Comparison of ENCODE assay signal across 1 cellular context in the genomic region with DNA sequence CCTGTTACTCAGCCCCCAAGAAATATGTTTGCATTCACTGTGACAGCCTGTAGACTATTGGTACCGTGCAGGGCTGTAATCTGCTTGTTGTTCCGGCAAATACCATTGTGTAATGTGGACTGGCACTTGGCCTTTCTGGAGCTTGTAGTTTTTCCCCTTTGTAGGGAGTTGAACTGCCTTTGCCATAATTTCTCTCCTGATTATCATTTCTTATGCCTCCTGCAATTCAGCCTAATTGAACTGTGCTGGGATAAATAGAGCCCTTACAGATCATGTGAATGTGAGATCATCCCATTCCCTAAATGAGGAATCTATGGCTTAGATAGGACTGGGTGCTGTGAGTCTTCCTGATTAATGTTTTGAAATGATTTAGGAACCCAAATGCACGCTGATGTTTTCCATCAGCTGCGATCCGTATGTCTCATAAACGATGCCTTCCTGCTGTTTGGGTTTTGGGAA.
TF ChIP-seq lines count a peak whose summit lies in the region.

No MANE protein-coding gene starts in this region.

TF ChIP-seq in WTC11, 78 proteins besides CTCF, POLR2A, EP300 and RAD21 (continued from another document):
- TF ChIP-seq, protein P1, sequence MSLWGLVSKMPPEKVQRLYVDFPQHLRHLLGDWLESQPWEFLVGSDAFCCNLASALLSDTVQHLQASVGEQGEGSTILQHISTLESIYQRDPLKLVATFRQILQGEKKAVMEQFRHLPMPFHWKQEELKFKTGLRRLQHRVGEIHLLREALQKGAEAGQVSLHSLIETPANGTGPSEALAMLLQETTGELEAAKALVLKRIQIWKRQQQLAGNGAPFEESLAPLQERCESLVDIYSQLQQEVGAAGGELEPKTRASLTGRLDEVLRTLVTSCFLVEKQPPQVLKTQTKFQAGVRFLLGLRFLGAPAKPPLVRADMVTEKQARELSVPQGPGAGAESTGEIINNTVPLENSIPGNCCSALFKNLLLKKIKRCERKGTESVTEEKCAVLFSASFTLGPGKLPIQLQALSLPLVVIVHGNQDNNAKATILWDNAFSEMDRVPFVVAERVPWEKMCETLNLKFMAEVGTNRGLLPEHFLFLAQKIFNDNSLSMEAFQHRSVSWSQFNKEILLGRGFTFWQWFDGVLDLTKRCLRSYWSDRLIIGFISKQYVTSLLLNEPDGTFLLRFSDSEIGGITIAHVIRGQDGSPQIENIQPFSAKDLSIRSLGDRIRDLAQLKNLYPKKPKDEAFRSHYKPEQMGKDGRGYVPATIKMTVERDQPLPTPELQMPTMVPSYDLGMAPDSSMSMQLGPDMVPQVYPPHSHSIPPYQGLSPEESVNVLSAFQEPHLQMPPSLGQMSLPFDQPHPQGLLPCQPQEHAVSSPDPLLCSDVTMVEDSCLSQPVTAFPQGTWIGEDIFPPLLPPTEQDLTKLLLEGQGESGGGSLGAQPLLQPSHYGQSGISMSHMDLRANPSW (CRISPR knock-in tag; conservative IDR thresholded peaks at IDR 0.05; ENCODE audit: low read depth): no peak
- TF ChIP-seq FOXP1 (CRISPR knock-in tag; IDR thresholded peaks at IDR 0.05; ENCODE audit: borderline replicate concordance) (no peak), NR3C1 (CRISPR knock-in tag; conservative IDR thresholded peaks at IDR 0.05; ENCODE audit: low read depth) (no peak), OVOL2 (CRISPR knock-in tag; IDR thresholded peaks at IDR 0.05; ENCODE audit: borderline replicate concordance) (no peak), TEAD4 (CRISPR knock-in tag; IDR thresholded peaks at IDR 0.05) (no peak), ZNF263 (CRISPR knock-in tag; IDR thresholded peaks at IDR 0.05; ENCODE audit: low read depth) (no peak), ZBTB21 (CRISPR knock-in tag; IDR thresholded peaks at IDR 0.05; ENCODE audit: borderline replicate concordance) (no peak), TP53 (CRISPR knock-in tag; IDR thresholded peaks at IDR 0.05) (no peak)
- TF ChIP-seq, protein P2, sequence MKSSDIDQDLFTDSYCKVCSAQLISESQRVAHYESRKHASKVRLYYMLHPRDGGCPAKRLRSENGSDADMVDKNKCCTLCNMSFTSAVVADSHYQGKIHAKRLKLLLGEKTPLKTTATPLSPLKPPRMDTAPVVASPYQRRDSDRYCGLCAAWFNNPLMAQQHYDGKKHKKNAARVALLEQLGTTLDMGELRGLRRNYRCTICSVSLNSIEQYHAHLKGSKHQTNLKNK (CRISPR knock-in tag; IDR thresholded peaks at IDR 0.05): no peak
- TF ChIP-seq, protein P3, sequence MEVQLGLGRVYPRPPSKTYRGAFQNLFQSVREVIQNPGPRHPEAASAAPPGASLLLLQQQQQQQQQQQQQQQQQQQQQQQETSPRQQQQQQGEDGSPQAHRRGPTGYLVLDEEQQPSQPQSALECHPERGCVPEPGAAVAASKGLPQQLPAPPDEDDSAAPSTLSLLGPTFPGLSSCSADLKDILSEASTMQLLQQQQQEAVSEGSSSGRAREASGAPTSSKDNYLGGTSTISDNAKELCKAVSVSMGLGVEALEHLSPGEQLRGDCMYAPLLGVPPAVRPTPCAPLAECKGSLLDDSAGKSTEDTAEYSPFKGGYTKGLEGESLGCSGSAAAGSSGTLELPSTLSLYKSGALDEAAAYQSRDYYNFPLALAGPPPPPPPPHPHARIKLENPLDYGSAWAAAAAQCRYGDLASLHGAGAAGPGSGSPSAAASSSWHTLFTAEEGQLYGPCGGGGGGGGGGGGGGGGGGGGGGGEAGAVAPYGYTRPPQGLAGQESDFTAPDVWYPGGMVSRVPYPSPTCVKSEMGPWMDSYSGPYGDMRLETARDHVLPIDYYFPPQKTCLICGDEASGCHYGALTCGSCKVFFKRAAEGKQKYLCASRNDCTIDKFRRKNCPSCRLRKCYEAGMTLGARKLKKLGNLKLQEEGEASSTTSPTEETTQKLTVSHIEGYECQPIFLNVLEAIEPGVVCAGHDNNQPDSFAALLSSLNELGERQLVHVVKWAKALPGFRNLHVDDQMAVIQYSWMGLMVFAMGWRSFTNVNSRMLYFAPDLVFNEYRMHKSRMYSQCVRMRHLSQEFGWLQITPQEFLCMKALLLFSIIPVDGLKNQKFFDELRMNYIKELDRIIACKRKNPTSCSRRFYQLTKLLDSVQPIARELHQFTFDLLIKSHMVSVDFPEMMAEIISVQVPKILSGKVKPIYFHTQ (CRISPR knock-in tag; IDR thresholded peaks at IDR 0.05): no peak
- TF ChIP-seq, protein P4, sequence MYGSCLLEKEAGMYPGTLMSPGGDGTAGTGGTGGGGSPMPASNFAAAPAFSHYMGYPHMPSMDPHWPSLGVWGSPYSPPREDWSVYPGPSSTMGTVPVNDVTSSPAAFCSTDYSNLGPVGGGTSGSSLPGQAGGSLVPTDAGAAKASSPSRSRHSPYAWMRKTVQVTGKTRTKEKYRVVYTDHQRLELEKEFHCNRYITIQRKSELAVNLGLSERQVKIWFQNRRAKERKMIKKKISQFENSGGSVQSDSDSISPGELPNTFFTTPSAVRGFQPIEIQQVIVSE (CRISPR knock-in tag; IDR thresholded peaks at IDR 0.05; ENCODE audit: borderline replicate concordance): no peak
- TF ChIP-seq, protein P5, sequence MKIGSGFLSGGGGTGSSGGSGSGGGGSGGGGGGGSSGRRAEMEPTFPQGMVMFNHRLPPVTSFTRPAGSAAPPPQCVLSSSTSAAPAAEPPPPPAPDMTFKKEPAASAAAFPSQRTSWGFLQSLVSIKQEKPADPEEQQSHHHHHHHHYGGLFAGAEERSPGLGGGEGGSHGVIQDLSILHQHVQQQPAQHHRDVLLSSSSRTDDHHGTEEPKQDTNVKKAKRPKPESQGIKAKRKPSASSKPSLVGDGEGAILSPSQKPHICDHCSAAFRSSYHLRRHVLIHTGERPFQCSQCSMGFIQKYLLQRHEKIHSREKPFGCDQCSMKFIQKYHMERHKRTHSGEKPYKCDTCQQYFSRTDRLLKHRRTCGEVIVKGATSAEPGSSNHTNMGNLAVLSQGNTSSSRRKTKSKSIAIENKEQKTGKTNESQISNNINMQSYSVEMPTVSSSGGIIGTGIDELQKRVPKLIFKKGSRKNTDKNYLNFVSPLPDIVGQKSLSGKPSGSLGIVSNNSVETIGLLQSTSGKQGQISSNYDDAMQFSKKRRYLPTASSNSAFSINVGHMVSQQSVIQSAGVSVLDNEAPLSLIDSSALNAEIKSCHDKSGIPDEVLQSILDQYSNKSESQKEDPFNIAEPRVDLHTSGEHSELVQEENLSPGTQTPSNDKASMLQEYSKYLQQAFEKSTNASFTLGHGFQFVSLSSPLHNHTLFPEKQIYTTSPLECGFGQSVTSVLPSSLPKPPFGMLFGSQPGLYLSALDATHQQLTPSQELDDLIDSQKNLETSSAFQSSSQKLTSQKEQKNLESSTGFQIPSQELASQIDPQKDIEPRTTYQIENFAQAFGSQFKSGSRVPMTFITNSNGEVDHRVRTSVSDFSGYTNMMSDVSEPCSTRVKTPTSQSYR (CRISPR knock-in tag; IDR thresholded peaks at IDR 0.05): no peak
